In genomic region chr2:75311521-75311920, GRCh38 we compare ENCODE assay signal across 21 cellular contexts.
"Had no signal": no experiment of that assay in that cellular context is flagged by ENCODE, and none has a peak within 500 bp of the region (broad histone marks: within the 10 kb centered on the region; RNA-seq: fewer than 3 reads in every experiment).

No MANE protein-coding gene starts in this region.

- H3K4me3 Mint-ChIP-seq: naive thymus-derived CD4-positive, alpha-beta T cell had no signal

- H3K4me1 Mint-ChIP-seq: naive thymus-derived CD4-positive, alpha-beta T cell had no signal

- H3K27me3 ChIP-seq: heart right ventricle, neutrophil, right atrium auricular region, sigmoid colon, stomach, transverse colon had no signal

- H3K27me3 Mint-ChIP-seq: naive thymus-derived CD4-positive, alpha-beta T cell had no signal

- H3K9me3 ChIP-seq: neutrophil, right atrium auricular region, sigmoid colon, thoracic aorta, transverse colon had no signal

- H3K36me3 ChIP-seq: heart right ventricle, neutrophil, right atrium auricular region, sigmoid colon, stomach, thoracic aorta, transverse colon had no signal

- H3K27ac Mint-ChIP-seq: naive thymus-derived CD4-positive, alpha-beta T cell had no signal

- H3K27ac ChIP-seq: heart right ventricle, neutrophil, right atrium auricular region, sigmoid colon, skin epidermis, stomach, thoracic aorta, transverse colon had no signal

- H3K4me1 ChIP-seq: heart right ventricle, right atrium auricular region, sigmoid colon, stomach, transverse colon had no signal

- H3K4me3 ChIP-seq: heart right ventricle, right atrium auricular region, sigmoid colon, skin epidermis, stomach, thoracic aorta, transverse colon had no signal

- DNase-seq: effector memory CD4-positive, alpha-beta T cell; heart right ventricle; hypothalamus; kidney glomerular epithelial cell; mammary epithelial cell; naive thymus-derived CD4-positive, alpha-beta T cell; posterior cingulate gyrus; sigmoid colon; stimulated activated CD4-positive, alpha-beta T cell treated with anti-CD3 and anti-CD28 coated beads, Interleukin-2, amount 100 ng/mL, for 24 hours; stimulated activated CD4-positive, alpha-beta T cell treated with anti-CD3 and anti-CD28 coated beads, Interleukin-4, amount 100 ng/mL, for 4 hours; stimulated activated naive CD4-positive, alpha-beta T cell; stomach; substantia nigra had no signal

- ATAC-seq: heart right ventricle had no signal

- FAIRE-seq: endometrium, frontal cortex, islet of Langerhans had no signal
